8 cellular contexts compared by ENCODE assay signal in genomic region chrX:136767104-136767941, GRCh38. TPM values are rescaled to one million over a fixed set of nuclear protein-coding genes. Genes with fewer than 3 reads are reported as not detected.
A peak's percentile ranks its signal among the peaks of the same experiment; 100 is the strongest.
DNase-seq lines count a peak whose midpoint lies in the region; ATAC-seq and TF ChIP-seq lines count a peak whose summit lies in the region.

No MANE protein-coding gene starts in this region.

- H3K27me3 ChIP-seq in HUES64 (ENCODE audit: insufficient read depth, low read length) (peaks cover 11% of the 10 kb centered on the region), right atrium auricular region (no peaks in the 10 kb centered on the region), prostate gland (replicated peaks; ENCODE audit: insufficient read depth) (no peaks in the 10 kb centered on the region)

- H3K9ac ChIP-seq in HUES64 (ENCODE audit: low read depth, low read length): peak overlapping the region; percentile 47
- peak overlapping the region; percentile 75 for H3K9ac ChIP-seq in SK-N-MC (ENCODE audit: insufficient read length)

- under 1% methylated on average over 78 of the region's 78 CpGs for WGBS in HUES64
- WGBS in prostate gland: 0% methylated on average over 14 of the region's 78 CpGs

- intact Hi-C loops in prostate gland (cut with DNase I): no loop called here

- DNase-seq in ELR (ENCODE audit: low read depth) (peak; percentile 66), SK-N-MC (ENCODE audit: low read depth, low spot score) (no peak), amniotic epithelial cell (ENCODE audit: low read depth) (peak; percentile 12), right atrium auricular region (ENCODE audit: low spot score) (no peak), prostate gland (ENCODE audit: low spot score) (peak; percentile 40), HT-29 (ENCODE audit: low spot score) (no peak)

- H3K9me3 ChIP-seq in HUES64 (ENCODE audit: insufficient read depth, low read depth, low read length) (no peaks in the 10 kb centered on the region), SK-N-MC (ENCODE audit: low read depth, low read length) (no peaks in the 10 kb centered on the region), right atrium auricular region (no peaks in the 10 kb centered on the region), prostate gland (no peaks in the 10 kb centered on the region)

- H3K4me1 ChIP-seq in HUES64 (ENCODE audit: insufficient read depth, low read length) (peaks cover 13% of the 10 kb centered on the region; the same call in 1 of the 2 replicates), right atrium auricular region (no peaks in the 10 kb centered on the region), prostate gland (replicated peaks) (no peaks in the 10 kb centered on the region)

- TF ChIP-seq CTCF in right atrium auricular region (IDR thresholded peaks at IDR 0.05) (peak in 1 of 2 donors; percentile 46), prostate gland (IDR thresholded peaks at IDR 0.05) (peak in 2 of 4 experiments; percentile 12 to 48)

- no peak overlapping the region for H3K27ac ChIP-seq in HUES64 (ENCODE audit: low read depth, low read length)
- H3K27ac ChIP-seq in SK-N-MC: peak overlapping the region; percentile 91; the same call in 1 of the 2 replicates
- peak overlapping the region; percentile 82 to 94 for H3K27ac ChIP-seq in right atrium auricular region
- H3K27ac ChIP-seq in prostate gland: peak overlapping the region; percentile 67 to 69

- H3K36me3 ChIP-seq in HUES64 (ENCODE audit: insufficient read depth, low read length) (no peaks in the 10 kb centered on the region), SK-N-MC (ENCODE audit: insufficient read depth, low read length) (peaks cover 5% of the 10 kb centered on the region), right atrium auricular region (no peaks in the 10 kb centered on the region), prostate gland (no peaks in the 10 kb centered on the region)

- peak; percentile 74 for ATAC-seq in GM21528 (IDR thresholded peaks at IDR 0.05; ENCODE audit: low FRiP score, unreplicated experiment)

- H3K4me3 ChIP-seq in HUES64 (ENCODE audit: low read length): peak overlapping the region; percentile 64
- H3K4me3 ChIP-seq in SK-N-MC: peak overlapping the region; percentile 80
- H3K4me3 ChIP-seq in right atrium auricular region: peak overlapping the region; percentile 61
- peak overlapping the region; percentile 46 for H3K4me3 ChIP-seq in prostate gland

- TF ChIP-seq POLR2A in prostate gland (IDR thresholded peaks at IDR 0.05): no peak

RNA-seq across cellular contexts. Expression of gene ARHGEF6, which starts 13.4 kb away (rescaled TPM):
- 3.6 TPM for polyA plus RNA-seq in HUES64 (2013, experiment 1 of 2)
- polyA plus RNA-seq in HUES64 (2013, experiment 2 of 2): 5.5 TPM
- 10 to 100 TPM; 41.3 to 45.8 TPM for total RNA-seq in right atrium auricular region
- 10 to 100 TPM in 1 of 2 donors, 1 to 10 TPM in 1; 4.1 to 12.7 TPM for total RNA-seq in prostate gland
- total RNA-seq in HT-29 (2014; rRNA removed; shearing (Covaris generic)): not detected in 2 replicates

Comparison
In these comparisons a context has a peak if more than half of its experiments do, and no peak if none do; other contexts are left out.
1. DNase-seq: peak in ELR (single experiment), amniotic epithelial cell (single experiment) and prostate gland (single experiment); none in SK-N-MC (single experiment), right atrium auricular region (single experiment) and HT-29 (single experiment).
2. Peak in every context shown above with its lines, with median percentiles within 50 percentile points of each other: H3K4me3 ChIP-seq.